Comparison of ENCODE assay signal across 9 cellular contexts in the genomic region with DNA sequence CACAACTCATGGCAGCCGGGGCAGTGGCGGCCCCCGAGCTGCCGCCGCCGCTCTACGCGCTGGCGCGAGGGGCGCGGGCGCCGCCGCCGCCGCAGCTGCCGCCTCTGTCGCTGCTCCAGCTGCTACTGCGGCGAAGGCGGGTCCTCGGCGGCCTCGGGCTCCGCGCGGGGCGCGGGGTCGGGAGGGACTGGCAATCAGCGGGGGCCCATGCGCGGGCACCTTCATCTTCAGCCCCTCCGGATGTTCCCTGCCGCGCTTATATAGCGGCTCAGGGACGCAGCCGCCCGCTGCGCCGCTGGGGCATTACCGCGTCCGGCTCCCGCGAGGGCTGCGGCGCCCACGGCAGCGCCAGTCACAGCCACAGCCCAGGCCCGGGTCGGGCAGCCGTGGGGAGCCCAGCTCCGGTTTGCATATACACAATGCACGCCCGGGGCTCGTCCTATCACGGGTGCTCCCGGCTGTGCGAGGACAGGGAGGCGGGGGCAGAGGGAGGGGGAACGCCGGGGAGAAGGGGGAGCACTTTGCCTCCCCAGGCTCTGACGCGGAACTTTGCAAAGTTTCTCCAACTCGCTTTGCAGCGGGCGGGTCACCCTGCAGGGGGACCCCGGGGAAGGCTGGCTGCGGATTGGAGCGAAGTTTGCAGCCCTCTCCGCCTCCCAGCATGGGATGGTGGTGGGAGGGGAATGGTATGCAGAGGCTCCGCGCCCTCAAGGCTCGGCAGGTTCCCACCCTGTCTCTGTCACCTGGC. TPM values are rescaled to one million over a fixed set of nuclear protein-coding genes. Genes with fewer than 3 reads are reported as not detected.
DNase-seq lines count a peak whose midpoint lies in the region; ATAC-seq, FAIRE-seq and TF ChIP-seq lines count a peak whose summit lies in the region.
"Had no signal": no experiment of that assay in that cellular context is flagged by ENCODE, and none has a peak within 500 bp of the region (broad histone marks: within the 10 kb centered on the region; RNA-seq: fewer than 3 reads in every experiment).

A gene with protein sequence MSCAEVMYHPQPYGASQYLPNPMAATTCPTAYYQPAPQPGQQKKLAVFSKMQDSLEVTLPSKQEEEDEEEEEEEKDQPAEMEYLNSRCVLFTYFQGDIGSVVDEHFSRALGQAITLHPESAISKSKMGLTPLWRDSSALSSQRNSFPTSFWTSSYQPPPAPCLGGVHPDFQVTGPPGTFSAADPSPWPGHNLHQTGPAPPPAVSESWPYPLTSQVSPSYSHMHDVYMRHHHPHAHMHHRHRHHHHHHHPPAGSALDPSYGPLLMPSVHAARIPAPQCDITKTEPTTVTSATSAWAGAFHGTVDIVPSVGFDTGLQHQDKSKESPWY (minus strand): TSS at position 416 of the 748 bp plus-strand sequence. CDS start 406 bp downstream, at position 10.

- no peaks in the 10 kb centered on the region for H3K4me1 ChIP-seq in pancreas

- peaks cover 17% of the 10 kb centered on the region for H3K27me3 Mint-ChIP-seq in activated T-helper 17 cell treated with anti-CD3 and anti-CD28 coated beads, Interleukin-2, amount 50 U/mL, for 72 hours

- H3K36me3 Mint-ChIP-seq in activated T-helper 17 cell treated with anti-CD3 and anti-CD28 coated beads, Interleukin-2, amount 50 U/mL, for 72 hours (ENCODE audit: low read depth): no peaks in the 10 kb centered on the region

- WGBS in pancreas, 2 donors: 0% methylated on average over 72 to 77 of the region's 77 CpGs

- H3K27me3 ChIP-seq in pancreas: no peaks in the 10 kb centered on the region

- no peak within 1 kb of the TSS for H3K27ac Mint-ChIP-seq in activated T-helper 17 cell treated with anti-CD3 and anti-CD28 coated beads, Interleukin-2, amount 50 U/mL, for 72 hours

- H3K4me3 Mint-ChIP-seq in activated T-helper 17 cell treated with anti-CD3 and anti-CD28 coated beads, Interleukin-2, amount 50 U/mL, for 72 hours: no peak within 1 kb of the TSS

- TF ChIP-seq CTCF in pancreas (IDR thresholded peaks at IDR 0.05): peak in 1 of 4 donors; percentile 9

- H3K4me1 Mint-ChIP-seq in activated T-helper 17 cell treated with anti-CD3 and anti-CD28 coated beads, Interleukin-2, amount 50 U/mL, for 72 hours: no peaks in the 10 kb centered on the region

- peak within 1 kb of the TSS; percentile 43 to 75 (median 64) for H3K4me3 ChIP-seq in pancreas

- peak; percentile 27 for DNase-seq in DMS 273 (lab: John Stamatoyannopoulos, UW; ENCODE audit: unreplicated experiment)
- no peak for DNase-seq in DMS 273 treated with DMSO at 0.1 percent for 48 hours (lab: John Stamatoyannopoulos, UW)
- DNase-seq in HT-29 (ENCODE audit: low spot score): peak; percentile 18
- DNase-seq in Right ventricle myocardium superior: peak; percentile 84
- DNase-seq in pancreas: peak; percentile 65 to 85 (median 74)
- no peak for DNase-seq in NCI-H128 (lab: John Stamatoyannopoulos, UW; ENCODE audit: unreplicated experiment)

- intact Hi-C loops in Right ventricle myocardium superior (cut with DNase I): no loop called here
- intact Hi-C loops in pancreas (cut with DNase I): no loop called here

- peak; percentile 32 for ATAC-seq in activated T-helper 17 cell treated with anti-CD3 and anti-CD28 coated beads, Interleukin-2, amount 50 U/mL, for 72 hours (replicated peaks)
- ATAC-seq in Right ventricle myocardium superior (ENCODE audit: poor library complexity): peak; percentile 86
- peak; percentile 78 to 86 (median 84) for ATAC-seq in pancreas
- ATAC-seq in HG03196 (IDR thresholded peaks at IDR 0.05; ENCODE audit: unreplicated experiment): no peak

- no peaks in the 10 kb centered on the region for H3K9me3 ChIP-seq in pancreas

- FAIRE-seq in pancreas (lab: Jason Lieb, UNC): no peak

- H3K9me3 Mint-ChIP-seq in activated T-helper 17 cell treated with anti-CD3 and anti-CD28 coated beads, Interleukin-2, amount 50 U/mL, for 72 hours: peaks cover 5% of the 10 kb centered on the region

- H3K36me3 ChIP-seq in pancreas: no peaks in the 10 kb centered on the region

- H3K27ac ChIP-seq in pancreas: peak within 1 kb of the TSS; percentile 71 to 90 (median 84)
- H3K27ac ChIP-seq: 22Rv1 had no signal

RNA-seq across cellular contexts. Expression of the gene that starts here (rescaled TPM):
- 0.03 and 0.31 TPM in 2 replicates for total RNA-seq in HT-29 (2014; rRNA removed; shearing (Covaris generic))
- total RNA-seq in activated T-helper 17 cell treated with anti-CD3 and anti-CD28 coated beads, Interleukin-2, amount 50 U/mL, for 72 hours: under 1 TPM in 1 of 2 donors, not detected in 1; 0.03 TPM
- total RNA-seq in Right ventricle myocardium superior (2.7 TPM), pancreas (10 to 100 TPM in 1 of 6 donors, 1 to 10 TPM in 5; 3.5 to 11.9 (median 5.7) TPM)
- 1 to 10 TPM; 2.2 to 2.3 TPM for polyA plus RNA-seq in pancreas

Comparison
In these comparisons a context has a peak if more than half of its experiments do, and no peak if none do; other contexts are left out.
1. DNase-seq: peak in DMS 273 (single experiment), Right ventricle myocardium superior (single experiment) and pancreas (6 of 6); none in DMS 273 treated with DMSO at 0.1 percent for 48 hours (single experiment) and NCI-H128 (single experiment).
2. Peak in DNase-seq in HT-29; RNA of the gene not detected or under 1 TPM.
3. Peak in ATAC-seq in activated T-helper 17 cell treated with anti-CD3 and anti-CD28 coated beads, Interleukin-2, amount 50 U/mL, for 72 hours; RNA of the gene not detected or under 1 TPM.